Comparison of ENCODE assay signal across 8 cellular contexts in genomic region chr10:12214763-12215218, GRCh38. TPM values are rescaled to one million over a fixed set of nuclear protein-coding genes. Genes with fewer than 3 reads are reported as not detected.
DNase-seq lines count a peak whose midpoint lies in the region; ATAC-seq and TF ChIP-seq lines count a peak whose summit lies in the region.

No MANE protein-coding gene starts in this region.

- H3K9me3 ChIP-seq in left ventricle myocardium inferior (replicated peaks): no peaks in the 10 kb centered on the region

- peak overlapping the region; percentile 27 for H3K4me3 Mint-ChIP-seq in activated naive CD4-positive, alpha-beta T cell treated with anti-CD3 and anti-CD28 coated beads, Interleukin-2, amount 10 ng/mL, durations not matched to agents 7 days and 5 days

- H3K9me3 Mint-ChIP-seq in activated naive CD4-positive, alpha-beta T cell treated with anti-CD3 and anti-CD28 coated beads, Interleukin-2, amount 10 ng/mL, durations not matched to agents 7 days and 5 days: no peaks in the 10 kb centered on the region

- intact Hi-C loops in left ventricle myocardium inferior (cut with micrococcal nuclease): no loop called here

- no peaks in the 10 kb centered on the region for H3K27me3 ChIP-seq in left ventricle myocardium inferior (ENCODE audit: low read depth)

- ATAC-seq in HG03139 (IDR thresholded peaks at IDR 0.05; ENCODE audit: unreplicated experiment): no peak

- no peaks in the 10 kb centered on the region for H3K27me3 Mint-ChIP-seq in activated naive CD4-positive, alpha-beta T cell treated with anti-CD3 and anti-CD28 coated beads, Interleukin-2, amount 10 ng/mL, durations not matched to agents 7 days and 5 days

- H3K27ac ChIP-seq in left ventricle myocardium inferior (replicated peaks): peak overlapping the region; percentile 22

- TF ChIP-seq CTCF in left ventricle myocardium inferior (IDR thresholded peaks at IDR 0.05; ENCODE audit: borderline replicate concordance): peak; percentile 77

- CTCF ChIA-PET in activated naive CD4-positive, alpha-beta T cell treated with anti-CD3 and anti-CD28 coated beads, Interleukin-2, amount 10 ng/mL, durations not matched to agents 7 days and 5 days (lab: Charles Lee): interaction anchor here (0.6 to 4.9 kb wide), 25 partner anchors 9 to 951 kb away, joined by 3 to 49 read pairs (median 5); partner anchors contain the start of genes CDC123 and NUDT5

- peak overlapping the region; percentile 31 for H3K4me3 ChIP-seq in left ventricle myocardium inferior
- no peak overlapping the region for H3K4me3 ChIP-seq in skeletal muscle cell (ENCODE audit: low read depth, low read length)

- peaks cover 7% of the 10 kb centered on the region for H3K4me1 Mint-ChIP-seq in activated naive CD4-positive, alpha-beta T cell treated with anti-CD3 and anti-CD28 coated beads, Interleukin-2, amount 10 ng/mL, durations not matched to agents 7 days and 5 days

- peaks cover 41% of the 10 kb centered on the region for H3K4me1 ChIP-seq in left ventricle myocardium inferior

- H3K36me3 ChIP-seq in left ventricle myocardium inferior: peaks cover 63% of the 10 kb centered on the region

- peaks cover 48% of the 10 kb centered on the region for H3K36me3 Mint-ChIP-seq in activated naive CD4-positive, alpha-beta T cell treated with anti-CD3 and anti-CD28 coated beads, Interleukin-2, amount 10 ng/mL, durations not matched to agents 7 days and 5 days

- H3K27ac Mint-ChIP-seq in activated naive CD4-positive, alpha-beta T cell treated with anti-CD3 and anti-CD28 coated beads, Interleukin-2, amount 10 ng/mL, durations not matched to agents 7 days and 5 days: peak overlapping the region; percentile 74

- DNase-seq in AG08395 (ENCODE audit: low spot score) (peak; percentile 52), GM03348 (ENCODE audit: low spot score) (peak; percentile 51), NCI-H345 treated with DMSO at 0.1 percent for 48 hours (lab: John Stamatoyannopoulos, UW; ENCODE audit: unreplicated experiment) (peak; percentile 14), left ventricle myocardium inferior (no peak), skeletal muscle cell (ENCODE audit: low read depth) (peak; percentile 19), COR-L47 (lab: John Stamatoyannopoulos, UW) (no peak)
- DNase-seq in activated naive CD4-positive, alpha-beta T cell treated with anti-CD3 and anti-CD28 coated beads, Interleukin-2, amount 10 ng/mL, durations not matched to agents 7 days and 5 days: peak; percentile 49

RNA-seq across cellular contexts. Expression of gene CDC123, which starts 18.8 kb away (rescaled TPM):
- total RNA-seq in left ventricle myocardium inferior: 41.8 TPM

RNA-seq across cellular contexts. Expression of gene NUDT5, which starts 19.1 kb away (rescaled TPM):
- total RNA-seq in left ventricle myocardium inferior: 8.6 TPM

Comparison
In these comparisons a context has a peak if more than half of its experiments do, and no peak if none do; other contexts are left out.
1. DNase-seq: peak in AG08395 (single experiment), GM03348 (single experiment), NCI-H345 treated with DMSO at 0.1 percent for 48 hours (single experiment), activated naive CD4-positive, alpha-beta T cell treated with anti-CD3 and anti-CD28 coated beads, Interleukin-2, amount 10 ng/mL, durations not matched to agents 7 days and 5 days (single experiment) and skeletal muscle cell (single experiment); none in left ventricle myocardium inferior (single experiment) and COR-L47 (single experiment).